18 cellular contexts compared by ENCODE assay signal in genomic region chr10:92931597-92931996, GRCh38.
DNase-seq lines count a peak whose midpoint lies in the region; ATAC-seq, FAIRE-seq and TF ChIP-seq lines count a peak whose summit lies in the region.
"Had no signal": no experiment of that assay in that cellular context is flagged by ENCODE, and none has a peak within 500 bp of the region (broad histone marks: within the 10 kb centered on the region; RNA-seq: fewer than 3 reads in every experiment).

No MANE protein-coding gene starts in this region.

- no peaks in the 10 kb centered on the region for H4K20me1 ChIP-seq in GM12878 (ENCODE audit: control insufficient read depth, insufficient read depth)
- H4K20me1 ChIP-seq: BLaER1 had no signal

- TF ChIP-seq CTCF in D721Med (IDR thresholded peaks at IDR 0.05; ENCODE audit: insufficient read depth, missing control alignments): no peak
- no peak for TF ChIP-seq CTCF in GM12878 (IDR thresholded peaks at IDR 0.05 in 2 of 3, conservative IDR thresholded peaks at IDR 0.05 in 1 of 3; ENCODE audit: control insufficient read depth in 2 of 3, extremely low read depth in 1 of 3, insufficient read depth in 1 of 3, low read depth in 3 of 3, low read length in 3 of 3)

- RAD21 ChIA-PET in GM12878 (lab: Charles Lee; ENCODE audit: unreplicated experiment): no interaction called here

- no peaks in the 10 kb centered on the region for H3K4me1 ChIP-seq in GM12878 (ENCODE audit: control insufficient read depth, insufficient read depth, low read length)
- H3K4me1 ChIP-seq: BE2C, BLaER1 had no signal

- no peak overlapping the region for H3K4me3 ChIP-seq in GM12878
- H3K4me3 ChIP-seq: BLaER1 had no signal

- intact Hi-C loops in GM12878 (cut with micrococcal nuclease; ENCODE audit: unreplicated experiment): no loop called here
- intact Hi-C loops in activated naive CD4-positive, alpha-beta T cell treated with anti-CD3 and anti-CD28 coated beads for 36 hours (cut with micrococcal nuclease): no loop called here

- H3K36me3 Mint-ChIP-seq in activated naive CD4-positive, alpha-beta T cell treated with anti-CD3 and anti-CD28 coated beads for 36 hours (ENCODE audit: low read depth): peaks cover 8% of the 10 kb centered on the region

- H3K9ac ChIP-seq in GM12878 (ENCODE audit: control insufficient read depth, insufficient read depth, low read length): no peak overlapping the region
- H3K9ac ChIP-seq: BLaER1 had no signal

- ATAC-seq in GM12878 (no peak), HG03196 (IDR thresholded peaks at IDR 0.05; ENCODE audit: unreplicated experiment) (no peak)

- no peaks in the 10 kb centered on the region for H3K79me2 ChIP-seq in GM12878 (ENCODE audit: control insufficient read depth, insufficient read depth, low read length)

- no peaks in the 10 kb centered on the region for H3K4me1 Mint-ChIP-seq in activated naive CD4-positive, alpha-beta T cell treated with anti-CD3 and anti-CD28 coated beads for 36 hours (ENCODE audit: low read depth)
- H3K4me1 Mint-ChIP-seq: CD14-positive monocyte; CD4-positive, alpha-beta memory T cell; CD8-positive, alpha-beta memory T cell had no signal

- H3K27me3 Mint-ChIP-seq in activated naive CD4-positive, alpha-beta T cell treated with anti-CD3 and anti-CD28 coated beads for 36 hours (ENCODE audit: low read depth): no peaks in the 10 kb centered on the region
- H3K27me3 Mint-ChIP-seq: CD4-positive, alpha-beta memory T cell; CD4-positive, CD25-positive, alpha-beta regulatory T cell; CD8-positive, alpha-beta memory T cell had no signal

- in situ Hi-C loops in GM12878 (cut with MboI): no loop called here

- no peak for DNase-seq in D721Med (ENCODE audit: insufficient read length, low spot score)
- no peak for DNase-seq in H54 (ENCODE audit: insufficient read length, low spot score)
- no peak for DNase-seq in GM12878 (ENCODE audit: low read depth, low spot score)
- no peak for DNase-seq in HT-29 (ENCODE audit: low spot score)
- no peak for DNase-seq in activated naive CD4-positive, alpha-beta T cell treated with anti-CD3 and anti-CD28 coated beads for 36 hours
- DNase-seq: 8988T; BE2C; C1 segment of cervical spinal cord; CD4-positive, alpha-beta memory T cell; CD4-positive, CD25-positive, alpha-beta regulatory T cell; CD8-positive, alpha-beta memory T cell; COR-L47; DMS79 treated with DMSO at 0.1 percent for 48 hours; GF-D8 had no signal

- no peaks in the 10 kb centered on the region for H3K27me3 ChIP-seq in GM12878 (replicated peaks in 1 of 2; ENCODE audit: control insufficient read depth in 2 of 2, insufficient read depth in 2 of 2, low read length in 1 of 2)
- H3K27me3 ChIP-seq: BE2C, BLaER1 had no signal

- H2AFZ ChIP-seq in GM12878 (ENCODE audit: control insufficient read depth, low read depth, low read length): no peak overlapping the region

- POLR2A ChIA-PET in GM12878 (lab: Charles Lee): no interaction called here

- no TSS peak for BruUV-seq in GM12878 (replicated peaks; lab: Mats Ljungman, UMichigan)

- TF ChIP-seq POLR2A in H54 (IDR thresholded peaks at IDR 0.05; ENCODE audit: low read depth, low read length) (no peak), GM12878 (IDR thresholded peaks at IDR 0.05; ENCODE audit: low read depth, low read length) (no peak)

- H3K36me3 ChIP-seq in GM12878 (ENCODE audit: control insufficient read depth in 2 of 2, insufficient read depth in 2 of 2, low read length in 1 of 2): no peaks in the 10 kb centered on the region
- H3K36me3 ChIP-seq: BE2C had no signal

- no peak overlapping the region for H3K27ac Mint-ChIP-seq in activated naive CD4-positive, alpha-beta T cell treated with anti-CD3 and anti-CD28 coated beads for 36 hours
- H3K27ac Mint-ChIP-seq: CD14-positive monocyte; CD4-positive, alpha-beta memory T cell; CD4-positive, CD25-positive, alpha-beta regulatory T cell; CD8-positive, alpha-beta memory T cell had no signal

- no peak overlapping the region for H3K27ac ChIP-seq in GM12878 (ENCODE audit: control insufficient read depth, insufficient read depth)
- H3K27ac ChIP-seq: BLaER1 had no signal

- H3K9me3 ChIP-seq in GM12878 (replicated peaks; ENCODE audit: control insufficient read depth, insufficient read depth, low read length): no peaks in the 10 kb centered on the region
- H3K9me3 ChIP-seq: BE2C, BLaER1 had no signal

- H3K4me2 ChIP-seq in GM12878 (ENCODE audit: control insufficient read depth, insufficient read depth): no peak overlapping the region
- H3K4me2 ChIP-seq: BLaER1 had no signal

- FAIRE-seq in D721Med (lab: Jason Lieb, UNC) (peak; percentile 58), H54 (lab: Jason Lieb, UNC) (peak; percentile 23), GM12878 (lab: Jason Lieb, UNC) (peak; percentile 27)
- FAIRE-seq: GM12892 had no signal

- WGBS in GM12878 (ENCODE audit: insufficient coverage, insufficient replicate concordance, low lambda C conversion rate, missing lambda C conversion rate): 0% methylated on average over 1 of the region's 1 CpG

- TF ChIP-seq RAD21 in GM12878 (IDR thresholded peaks at IDR 0.05; ENCODE audit: insufficient read depth, low read depth, low read length): no peak

- H3K9me3 Mint-ChIP-seq in activated naive CD4-positive, alpha-beta T cell treated with anti-CD3 and anti-CD28 coated beads for 36 hours: no peaks in the 10 kb centered on the region
- H3K9me3 Mint-ChIP-seq: CD4-positive, alpha-beta memory T cell; CD8-positive, alpha-beta memory T cell had no signal

- SMC1A ChIA-PET in GM12878 (lab: Charles Lee; ENCODE audit: uncharacterized antibody, unreplicated experiment): no interaction called here

- CTCF ChIA-PET in GM12878 (lab: Yijun Ruan, JAX): interaction anchor here (1.1 kb wide), 1 partner anchor 16 kb away, joined by 4 read pairs; no protein-coding TSS in a partner anchor
- CTCF ChIA-PET in activated naive CD4-positive, alpha-beta T cell treated with anti-CD3 and anti-CD28 coated beads for 36 hours (lab: Charles Lee): no interaction called here

- H3K4me3 Mint-ChIP-seq in activated naive CD4-positive, alpha-beta T cell treated with anti-CD3 and anti-CD28 coated beads for 36 hours: no peak overlapping the region
- H3K4me3 Mint-ChIP-seq: CD14-positive monocyte; CD4-positive, alpha-beta memory T cell; CD4-positive, CD25-positive, alpha-beta regulatory T cell; CD8-positive, alpha-beta memory T cell had no signal

- TF ChIP-seq EP300 in GM12878 (IDR thresholded peaks at IDR 0.05; ENCODE audit: borderline replicate concordance in 1 of 2, control insufficient read depth in 1 of 2, low read depth in 2 of 2, low read length in 2 of 2): no peak

TF ChIP-seq in GM12878, 131 proteins besides CTCF, POLR2A, EP300 and RAD21:
- TF ChIP-seq, protein P1, sequence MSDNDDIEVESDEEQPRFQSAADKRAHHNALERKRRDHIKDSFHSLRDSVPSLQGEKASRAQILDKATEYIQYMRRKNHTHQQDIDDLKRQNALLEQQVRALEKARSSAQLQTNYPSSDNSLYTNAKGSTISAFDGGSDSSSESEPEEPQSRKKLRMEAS (IDR thresholded peaks at IDR 0.05; ENCODE audit: low read depth, low read length): no peak
